Comparison of ENCODE assay signal across 20 cellular contexts in genomic region chr6:170284126-170284773, GRCh38.
"Had no signal": no experiment of that assay in that cellular context is flagged by ENCODE, and none has a peak within 500 bp of the region (broad histone marks: within the 10 kb centered on the region; RNA-seq: fewer than 3 reads in every experiment).

No MANE protein-coding gene starts in this region.

- ATAC-seq: activated T-cell treated with anti-CD3 and anti-CD28 coated beads, Interleukin-2, amount 50 U/mL, for 72 hours; gastroesophageal sphincter; left cardiac atrium; mucosa of descending colon; stimulated activated naive CD8-positive, alpha-beta T cell treated with anti-CD3 and anti-CD28 coated beads, Interleukin-15, Interleukin-2, amounts not matched to agents 100 U/mL and 50 U/mL, for 24 hours had no signal

- H3K4me1 ChIP-seq: prostate gland had no signal

- H3K9me3 ChIP-seq: breast epithelium, gastroesophageal sphincter, mucosa of descending colon, ovary, prostate gland, tibial artery had no signal

- H3K36me3 ChIP-seq: breast epithelium, ovary, WERI-Rb-1 had no signal

- H3K27ac Mint-ChIP-seq: activated naive CD8-positive, alpha-beta T cell; activated T-cell treated with anti-CD3 and anti-CD28 coated beads, Interleukin-2, amount 50 U/mL, for 72 hours had no signal

- DNase-seq: activated CD8-positive, alpha-beta memory T cell treated with anti-CD3 and anti-CD28 coated beads, Interleukin-2, amount 50 U/mL, for 4 hours; activated gamma-delta T cell treated with Interleukin-2 at 50 U/mL for 16 hours; activated T-cell treated with anti-CD3 and anti-CD28 coated beads, Interleukin-2, amount 50 U/mL, for 72 hours; left cardiac atrium; mesenchymal stem cell; mucosa of descending colon; stimulated activated CD4-positive, alpha-beta T cell treated with anti-CD3 and anti-CD28 coated beads, Interleukin-12 subunit alpha, Interleukin-12 subunit beta, amount 100 ng/mL, for 4 hours; stimulated activated CD4-positive, alpha-beta T cell treated with anti-CD3 and anti-CD28 coated beads, Interleukin-4, amount 100 ng/mL, for 4 hours; stimulated activated naive CD8-positive, alpha-beta T cell treated with anti-CD3 and anti-CD28 coated beads, Interleukin-15, Interleukin-2, amounts not matched to agents 100 U/mL and 50 U/mL, for 24 hours; substantia nigra; T-helper 1 cell; tibial artery; WERI-Rb-1 had no signal

- H3K4me3 ChIP-seq: breast epithelium, coronary artery, gastroesophageal sphincter, mucosa of descending colon, ovary, prostate gland, tibial artery had no signal

- H3K27me3 ChIP-seq: breast epithelium, ovary had no signal

- H3K9me3 Mint-ChIP-seq: activated T-cell treated with anti-CD3 and anti-CD28 coated beads, Interleukin-2, amount 50 U/mL, for 72 hours had no signal

- H3K27ac ChIP-seq: breast epithelium, coronary artery, epithelial cell of prostate, gastroesophageal sphincter, ovary, prostate gland, tibial artery, WERI-Rb-1 had no signal

- H3K27me3 Mint-ChIP-seq: activated naive CD8-positive, alpha-beta T cell had no signal

- H3K4me3 Mint-ChIP-seq: activated naive CD8-positive, alpha-beta T cell; activated T-cell treated with anti-CD3 and anti-CD28 coated beads, Interleukin-2, amount 50 U/mL, for 72 hours had no signal
